14 cellular contexts compared by ENCODE assay signal in genomic region chr2:241574911-241575623, GRCh38.
"Had no signal": no experiment of that assay in that cellular context is flagged by ENCODE, and none has a peak within 500 bp of the region (broad histone marks: within the 10 kb centered on the region; RNA-seq: fewer than 3 reads in every experiment).

No MANE protein-coding gene starts in this region.

- H3K9me3 Mint-ChIP-seq: stimulated activated naive CD8-positive, alpha-beta T cell treated with anti-CD3 and anti-CD28 coated beads, Interleukin-15, amount 100 ng/mL, for 72 hours had no signal

- H3K4me3 ChIP-seq: breast epithelium, heart left ventricle, thoracic aorta, uterus had no signal

- H3K36me3 ChIP-seq: breast epithelium, thoracic aorta, uterus had no signal

- H3K27ac Mint-ChIP-seq: activated naive CD8-positive, alpha-beta T cell had no signal

- H3K4me3 Mint-ChIP-seq: activated naive CD8-positive, alpha-beta T cell; stimulated activated naive CD8-positive, alpha-beta T cell treated with anti-CD3 and anti-CD28 coated beads, Interleukin-15, amount 100 ng/mL, for 72 hours had no signal

- DNase-seq: activated CD4-positive, alpha-beta T cell treated with anti-CD3 and anti-CD28 coated beads, Interleukin-2, amount 50 U/mL, for 1 hour; activated CD4-positive, CD25-positive, alpha-beta regulatory T cell; activated T-cell treated with anti-CD3 and anti-CD28 coated beads for 4 hours; foreskin keratinocyte; midbrain; stimulated activated CD4-positive, alpha-beta T cell treated with anti-CD3 and anti-CD28 coated beads, Interleukin-4, amount 100 ng/mL, for 1 hour; stimulated activated CD8-positive, alpha-beta memory T cell treated with anti-CD3 and anti-CD28 coated beads, Interleukin-4, amount 100 ng/mL, for 48 hours; stimulated activated naive CD8-positive, alpha-beta T cell treated with anti-CD3 and anti-CD28 coated beads, Interleukin-15, amount 100 ng/mL, for 72 hours; T-helper 2 cell; uterus had no signal

- H3K27me3 ChIP-seq: breast epithelium, foreskin keratinocyte, heart left ventricle, uterus had no signal

- H3K9me3 ChIP-seq: breast epithelium, heart left ventricle, thoracic aorta, uterus had no signal

- H3K4me1 ChIP-seq: breast epithelium, foreskin keratinocyte, uterus had no signal

- H3K27ac ChIP-seq: breast epithelium, foreskin keratinocyte, heart left ventricle, thoracic aorta, uterus had no signal

- H3K27me3 Mint-ChIP-seq: activated naive CD8-positive, alpha-beta T cell had no signal

- ATAC-seq: foreskin keratinocyte; heart left ventricle; stimulated activated naive CD8-positive, alpha-beta T cell treated with anti-CD3 and anti-CD28 coated beads, Interleukin-15, amount 100 ng/mL, for 72 hours had no signal
